15 cellular contexts compared by ENCODE assay signal in genomic region chr6:140436023-140436811, GRCh38.
DNase-seq lines count a peak whose midpoint lies in the region; ATAC-seq and TF ChIP-seq lines count a peak whose summit lies in the region.
"Had no signal": no experiment of that assay in that cellular context is flagged by ENCODE, and none has a peak within 500 bp of the region (broad histone marks: within the 10 kb centered on the region; RNA-seq: fewer than 3 reads in every experiment).

No MANE protein-coding gene starts in this region.

- H3K4me1 Mint-ChIP-seq in type B pancreatic cell (ENCODE audit: unreplicated experiment) = peaks cover 22% of the 10 kb centered on the region
- H3K4me1 Mint-ChIP-seq: activated B cell treated with CpG ODN at 0.5 μM for 24 hours; activated T-helper 17 cell treated with anti-CD3 and anti-CD28 coated beads, Interleukin-2, amount 50 U/mL, for 72 hours had no signal

- no peak overlapping the region for H3K9ac ChIP-seq in mammary epithelial cell (ENCODE audit: insufficient read depth, low read length)

- H3K36me3 Mint-ChIP-seq in type B pancreatic cell = peaks cover 17% of the 10 kb centered on the region

- no peaks in the 10 kb centered on the region for H3K27me3 ChIP-seq in mammary epithelial cell (ENCODE audit: insufficient read depth, low read length)
- H3K27me3 ChIP-seq: Peyer's patch had no signal

- H4K20me1 ChIP-seq in mammary epithelial cell (ENCODE audit: insufficient read depth, low read length) = no peaks in the 10 kb centered on the region

- H3K4me2 ChIP-seq in mammary epithelial cell (ENCODE audit: insufficient read depth, low read depth, low read length) = peak overlapping the region; percentile 5

- H3K27me3 Mint-ChIP-seq in type B pancreatic cell = no peaks in the 10 kb centered on the region
- H3K27me3 Mint-ChIP-seq: activated B cell treated with CpG ODN at 0.5 μM for 24 hours had no signal

- no peaks in the 10 kb centered on the region for H3K36me3 ChIP-seq in mammary epithelial cell (ENCODE audit: insufficient read depth, low read length)
- H3K36me3 ChIP-seq: Peyer's patch had no signal

- peaks cover 11% of the 10 kb centered on the region for H3K9me3 Mint-ChIP-seq in type B pancreatic cell

- CTCF ChIA-PET in mammary epithelial cell (lab: Charles Lee; ENCODE audit: low non-redundant PET) = no interaction called here

- H3K4me3 Mint-ChIP-seq in type B pancreatic cell = no peak overlapping the region
- H3K4me3 Mint-ChIP-seq: activated B cell treated with CpG ODN at 0.5 μM for 24 hours; activated T-helper 17 cell treated with anti-CD3 and anti-CD28 coated beads, Interleukin-2, amount 50 U/mL, for 72 hours had no signal

- peak; percentile 67 for DNase-seq in NCI-H2171 treated with DMSO at 0.1 percent for 48 hours (lab: John Stamatoyannopoulos, UW)
- DNase-seq in NCI-H2171 (lab: John Stamatoyannopoulos, UW) = no peak
- peak; percentile 69 for DNase-seq in mammary epithelial cell
- DNase-seq in iris pigment epithelial cell (ENCODE audit: low read depth) = peak; percentile 95
- no peak for DNase-seq in type B pancreatic cell (ENCODE audit: extremely low spot score, unreplicated experiment)
- no peak for DNase-seq in activated effector memory CD4-positive, alpha-beta T cell treated with Interleukin-2 at 50 U/mL for 16 hours
- DNase-seq in stimulated activated CD4-positive, alpha-beta T cell treated with anti-CD3 and anti-CD28 coated beads, Interleukin-4, amount 100 ng/mL, for 4 hours = no peak
- DNase-seq: 8988T, activated B cell treated with CpG ODN at 0.5 μM for 24 hours, GF-D8, NCI-H187, Peyer's patch had no signal

- H3K4me1 ChIP-seq in mammary epithelial cell (ENCODE audit: insufficient read depth, low read length) = peaks cover 23% of the 10 kb centered on the region
- H3K4me1 ChIP-seq: Peyer's patch had no signal

- H3K79me2 ChIP-seq in mammary epithelial cell (ENCODE audit: insufficient read depth, low read length) = no peaks in the 10 kb centered on the region

- in situ Hi-C loops in mammary epithelial cell (cut with MboI; ENCODE audit: low sequenced_read_pairs in 2 of 2) = loop anchor here in 1 of 2 donors (25.0 kb wide), 1 partner anchor 1074 kb away; the partner anchor contains the start of gene CITED2

- H3K9me3 ChIP-seq in mammary epithelial cell (replicated peaks; ENCODE audit: insufficient read depth, low read length) = peaks cover 19% of the 10 kb centered on the region
- H3K9me3 ChIP-seq: Peyer's patch had no signal

- H3K4me3 ChIP-seq in mammary epithelial cell (replicated peaks in 1 of 3; ENCODE audit: insufficient read depth in 1 of 3, low read depth in 2 of 3, low read length in 3 of 3) = no peak overlapping the region
- H3K4me3 ChIP-seq: Peyer's patch had no signal

- ATAC-seq in HG03354 (IDR thresholded peaks at IDR 0.05; ENCODE audit: poor library complexity, severe bottlenecking, unreplicated experiment) = no peak
- ATAC-seq: activated T-helper 17 cell treated with anti-CD3 and anti-CD28 coated beads, Interleukin-2, amount 50 U/mL, for 72 hours; sciatic nerve had no signal

- intact Hi-C loops in mammary epithelial cell (cut with micrococcal nuclease) = no loop called here

- no peak overlapping the region for H3K27ac ChIP-seq in mammary epithelial cell (ENCODE audit: insufficient read depth, low read depth, low read length)
- H3K27ac ChIP-seq: Peyer's patch had no signal

- H2AFZ ChIP-seq in mammary epithelial cell (ENCODE audit: low read depth, low read length) = peak overlapping the region; percentile 61

- no TSS peak for BruUV-seq in mammary epithelial cell (replicated peaks; lab: Mats Ljungman, UMichigan)

- TF ChIP-seq CTCF in mammary epithelial cell (conservative IDR thresholded peaks at IDR 0.05 in 1 of 2, IDR thresholded peaks at IDR 0.05 in 1 of 2; ENCODE audit: extremely low read depth in 1 of 2, insufficient read depth in 1 of 2, low read depth in 1 of 2, low read length in 2 of 2) = no peak
- TF ChIP-seq CTCF in type B pancreatic cell (conservative IDR thresholded peaks at IDR 0.05) = no peak

- WGBS in mammary epithelial cell (ENCODE audit: low coverage, missing lambda C conversion rate) = 0% methylated on average over 2 of the region's 2 CpGs

- dilution Hi-C loops in mammary epithelial cell (cut with HindIII; ENCODE audit: low sequenced_read_pairs) = no loop called here

- peak overlapping the region; percentile 31 for H3K27ac Mint-ChIP-seq in type B pancreatic cell
- H3K27ac Mint-ChIP-seq: activated B cell treated with CpG ODN at 0.5 μM for 24 hours; activated T-helper 17 cell treated with anti-CD3 and anti-CD28 coated beads, Interleukin-2, amount 50 U/mL, for 72 hours had no signal

Comparison
In these comparisons a context has a peak if more than half of its experiments do, and no peak if none do; other contexts are left out.
1. DNase-seq: peak in NCI-H2171 treated with DMSO at 0.1 percent for 48 hours (single experiment), mammary epithelial cell (single experiment) and iris pigment epithelial cell (single experiment); none in NCI-H2171 (single experiment), type B pancreatic cell (single experiment), activated effector memory CD4-positive, alpha-beta T cell treated with Interleukin-2 at 50 U/mL for 16 hours (single experiment) and stimulated activated CD4-positive, alpha-beta T cell treated with anti-CD3 and anti-CD28 coated beads, Interleukin-4, amount 100 ng/mL, for 4 hours (0 of 2).